18 cellular contexts compared by ENCODE assay signal in genomic region chr7:63072806-63073205, GRCh38.
A peak's percentile ranks its signal among the peaks of the same experiment; 100 is the strongest.
DNase-seq lines count a peak whose midpoint lies in the region; ATAC-seq and TF ChIP-seq lines count a peak whose summit lies in the region.
"Had no signal": no experiment of that assay in that cellular context is flagged by ENCODE, and none has a peak within 500 bp of the region (broad histone marks: within the 10 kb centered on the region; RNA-seq: fewer than 3 reads in every experiment).

No MANE protein-coding gene starts in this region.

- H3K27ac ChIP-seq in right cardiac atrium (ENCODE audit: low read length) (no peak overlapping the region), testis (no peak overlapping the region)
- H3K27ac ChIP-seq: 22Rv1, BLaER1, C4-2B, GM23248 had no signal

- intact Hi-C loops in cardiac septum (cut with DNase I) (no loop called here), right cardiac atrium (cut with DNase I) (no loop called here), sciatic nerve (cut with DNase I) (no loop called here), testis (cut with DNase I; ENCODE audit: low total_unique reads) (no loop called here)

- H3K4me3 ChIP-seq in right cardiac atrium (ENCODE audit: low read length) (no peak overlapping the region), testis (no peak overlapping the region)
- H3K4me3 ChIP-seq: BLaER1, GM23248 had no signal

- H3K27me3 ChIP-seq in right cardiac atrium (ENCODE audit: control insufficient read depth, insufficient read depth): no peaks in the 10 kb centered on the region
- no peaks in the 10 kb centered on the region for H3K27me3 ChIP-seq in testis
- H3K27me3 ChIP-seq: BLaER1 had no signal

- TF ChIP-seq CTCF in testis (IDR thresholded peaks at IDR 0.05): no peak

- DNase-seq in cardiac septum (ENCODE audit: low spot score): peak; percentile 33
- DNase-seq in right cardiac atrium: no peak
- peak; percentile 1 for DNase-seq in ecto neural progenitor cell (ENCODE audit: low spot score)
- peak; percentile 7 for DNase-seq in sciatic nerve (ENCODE audit: low spot score)
- no peak for DNase-seq in testis
- DNase-seq: Caco-2; CD4-positive, CD25-positive, alpha-beta regulatory T cell; DMS153; DND-41; GM23248; H7; HCEC 1CT had no signal

- no peak for TF ChIP-seq POLR2A in testis (IDR thresholded peaks at IDR 0.05)

- 46% methylated on average over 5 of the region's 5 CpGs for WGBS in right cardiac atrium
- WGBS in testis, 2 donors: 53 to 55% methylated on average over 5 of the region's 5 CpGs

- no peaks in the 10 kb centered on the region for H3K36me3 ChIP-seq in testis (ENCODE audit: low read depth, missing control alignments)
- H3K36me3 ChIP-seq: BLaER1 had no signal

- H3K9me3 ChIP-seq in right cardiac atrium (ENCODE audit: control insufficient read depth, low read length) (peaks cover 1% of the 10 kb centered on the region), testis (no peaks in the 10 kb centered on the region)
- H3K9me3 ChIP-seq: Caco-2 had no signal

- H3K4me1 ChIP-seq in right cardiac atrium (ENCODE audit: control insufficient read depth, insufficient read depth, low read length): no peaks in the 10 kb centered on the region
- H3K4me1 ChIP-seq in testis: no peaks in the 10 kb centered on the region
- H3K4me1 ChIP-seq: BLaER1, Caco-2 had no signal

- ATAC-seq in right cardiac atrium (no peak), sciatic nerve (no peak), HG02571 (IDR thresholded peaks at IDR 0.05; ENCODE audit: unreplicated experiment) (no peak), HG02623 (IDR thresholded peaks at IDR 0.05; ENCODE audit: unreplicated experiment) (no peak)
- ATAC-seq: CD8-positive, alpha-beta T cell had no signal

Comparison
In these comparisons a context has a peak if more than half of its experiments do, and no peak if none do; other contexts are left out.
1. DNase-seq: peak in cardiac septum (single experiment), ecto neural progenitor cell (single experiment) and sciatic nerve (single experiment); none in right cardiac atrium (0 of 3) and testis (single experiment).